ENCODE assay signal across 3 cellular contexts in the genomic region with DNA sequence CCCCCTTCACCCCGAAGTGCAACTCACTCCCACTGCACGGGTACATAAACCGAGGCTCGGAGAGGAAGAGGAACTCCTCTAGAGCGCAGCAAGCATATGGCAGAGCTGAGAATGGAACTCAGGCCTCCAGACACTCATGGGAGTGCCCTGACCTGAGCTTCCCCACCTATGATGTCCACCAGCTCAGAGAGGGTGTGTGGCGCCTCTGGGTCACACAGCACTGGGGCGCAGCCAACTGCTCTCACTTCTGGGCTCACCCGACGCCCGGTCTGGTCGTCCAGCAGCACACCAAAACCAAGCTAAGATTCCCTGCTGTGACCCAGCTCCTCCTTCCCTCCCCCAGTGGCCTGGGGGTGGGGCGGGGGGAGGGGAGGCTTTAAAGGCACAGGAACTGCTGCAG.
DNase-seq lines count a peak whose midpoint lies in the region; ATAC-seq, FAIRE-seq and TF ChIP-seq lines count a peak whose summit lies in the region.
"Not testable (repeated sequence)": the region's sequence is repeated elsewhere in the genome, so short reads cannot be mapped to it uniquely, and the experiment has no call there.

No MANE protein-coding gene starts in this region.

- not testable (repeated sequence) for BruUV-seq in HepG2 (replicated peaks; lab: Mats Ljungman, UMichigan)

- intact Hi-C loops in HepG2 (cut with micrococcal nuclease; ENCODE audit: unreplicated experiment): not testable (repeated sequence)

- 100% methylated on average over 2 of the region's 12 CpGs for WGBS in A549 (ENCODE audit: missing lambda C conversion rate)
- 35% methylated on average over 12 of the region's 12 CpGs for WGBS in HepG2 (ENCODE audit: low lambda C conversion rate)

- not testable (repeated sequence) for TF ChIP-seq RAD21 in A549 (conservative IDR thresholded peaks at IDR 0.05 in 1 of 2, IDR thresholded peaks at IDR 0.05 in 1 of 2); HepG2 (CRISPR knock-in tag; IDR thresholded peaks at IDR 0.05)

- not testable (repeated sequence) for H3K27me3 ChIP-seq in KMS-11 (ENCODE audit: insufficient read depth, low read depth); HepG2 (ENCODE audit: control insufficient read depth in 1 of 2, insufficient read depth in 2 of 2, low read length in 2 of 2)

- H3K9me3 ChIP-seq in A549; HepG2 (ENCODE audit: low read length): not testable (repeated sequence)

- H4K20me1 ChIP-seq in KMS-11 (ENCODE audit: insufficient read depth); HepG2 (ENCODE audit: insufficient read depth, low read length): not testable (repeated sequence)

- not testable (repeated sequence) for ATAC-seq in A549, HepG2

- in situ Hi-C loops in HepG2 (cut with HindIII; ENCODE audit: extremely low pct_ligation_motif_present, low pct_unique_long_range_greater_than_20kb): not testable (repeated sequence)

- CTCF ChIA-PET in A549 (lab: Yijun Ruan, JAX); HepG2 (lab: Yijun Ruan, JAX; ENCODE audit: low intra/inter-chr PET ratio, low total read pairs): not testable (repeated sequence)

- not testable (repeated sequence) for DNase-seq in A549 (ENCODE audit: low read depth in 1 of 2, low spot score in 1 of 2); HepG2 (ENCODE audit: low spot score)

- not testable (repeated sequence) for H3K36me3 ChIP-seq in KMS-11 (ENCODE audit: insufficient read depth); HepG2 (replicated peaks in 1 of 2; ENCODE audit: control insufficient read depth in 1 of 2, insufficient read depth in 2 of 2, low read length in 2 of 2)

- FAIRE-seq in A549 (lab: Jason Lieb, UNC); HepG2 (lab: Jason Lieb, UNC): not testable (repeated sequence)

- H3K4me2 ChIP-seq in A549: peak overlapping the region; percentile 50
- H3K4me2 ChIP-seq in KMS-11: peak overlapping the region; percentile 73
- H3K4me2 ChIP-seq in HepG2 (ENCODE audit: low read depth, low read length): not testable (repeated sequence)

- peaks cover 13% of the 10 kb centered on the region; the same call in 1 of the 2 replicates for H3K79me2 ChIP-seq in KMS-11 (ENCODE audit: insufficient read depth, low read depth)
- not testable (repeated sequence) for H3K79me2 ChIP-seq in HepG2 (ENCODE audit: insufficient read depth, low read length)

- peak overlapping the region; percentile 23; the same call in 2 of the 3 replicates for H3K4me3 ChIP-seq in A549
- H3K4me3 ChIP-seq in KMS-11 (IDR thresholded peaks at IDR 0.05; ENCODE audit: insufficient read depth, low read depth, low read length); HepG2 (replicated peaks in 1 of 3; ENCODE audit: insufficient read depth in 1 of 3, low read depth in 2 of 3, low read length in 3 of 3): not testable (repeated sequence)

- POLR2A ChIA-PET in A549 (lab: Yijun Ruan, JAX); HepG2 (lab: Yijun Ruan, JAX): not testable (repeated sequence)

- H3K27ac ChIP-seq in A549: peak overlapping the region; percentile 42 to 77; a peak in 4 of 6 replicates
- peak overlapping the region; percentile 81 for H3K27ac ChIP-seq in KMS-11
- H3K27ac ChIP-seq in HepG2 (ENCODE audit: extremely low read length, insufficient read depth, low read length): not testable (repeated sequence)

- TF ChIP-seq POLR2A in A549 (IDR thresholded peaks at IDR 0.05; ENCODE audit: low read length); HepG2 (IDR thresholded peaks at IDR 0.05; ENCODE audit: insufficient read depth in 1 of 2, low read depth in 2 of 2, low read length in 2 of 2): not testable (repeated sequence)

- peak overlapping the region; percentile 49; the same call in 1 of the 2 replicates for H2AFZ ChIP-seq in KMS-11 (ENCODE audit: low read depth)
- H2AFZ ChIP-seq in HepG2 (ENCODE audit: low read length): not testable (repeated sequence)

- not testable (repeated sequence) for TF ChIP-seq CTCF in A549 (IDR thresholded peaks at IDR 0.05); KMS-11 (conservative IDR thresholded peaks at IDR 0.05; ENCODE audit: low read depth, low read length); HepG2 (CRISPR knock-in tag; IDR thresholded peaks at IDR 0.05)

- peak overlapping the region; percentile 44; the same call in 1 of the 2 replicates for H3K9ac ChIP-seq in KMS-11
- H3K9ac ChIP-seq in HepG2 (ENCODE audit: insufficient read depth, low read depth, low read length): not testable (repeated sequence)

- H3K4me1 ChIP-seq in A549 (peaks cover 11% of the 10 kb centered on the region; the same call in 2 of the 3 replicates), KMS-11 (ENCODE audit: low read depth, poor library complexity, severe bottlenecking) (peaks cover 57% of the 10 kb centered on the region)
- not testable (repeated sequence) for H3K4me1 ChIP-seq in HepG2 (ENCODE audit: insufficient read depth, low read length)

- not testable (repeated sequence) for TF ChIP-seq EP300 in A549 (IDR thresholded peaks at IDR 0.05); HepG2 (IDR thresholded peaks at IDR 0.05; ENCODE audit: low read depth in 2 of 2, low read length in 2 of 2); HepG2 (CRISPR knock-in tag; IDR thresholded peaks at IDR 0.05; ENCODE audit: borderline replicate concordance)

TF ChIP-seq in A549, 52 proteins besides CTCF, POLR2A, EP300 and RAD21:
- peak; percentile 76 for TF ChIP-seq ZFP36 (IDR thresholded peaks at IDR 0.05; ENCODE audit: borderline replicate concordance, partially characterized antibody)

TF ChIP-seq in HepG2, 621 proteins besides CTCF, POLR2A, EP300 and RAD21:
- TF ChIP-seq ZNF768 (CRISPR knock-in tag; IDR thresholded peaks at IDR 0.05): peak; percentile 94
